10 cellular contexts compared by ENCODE assay signal in the genomic region with DNA sequence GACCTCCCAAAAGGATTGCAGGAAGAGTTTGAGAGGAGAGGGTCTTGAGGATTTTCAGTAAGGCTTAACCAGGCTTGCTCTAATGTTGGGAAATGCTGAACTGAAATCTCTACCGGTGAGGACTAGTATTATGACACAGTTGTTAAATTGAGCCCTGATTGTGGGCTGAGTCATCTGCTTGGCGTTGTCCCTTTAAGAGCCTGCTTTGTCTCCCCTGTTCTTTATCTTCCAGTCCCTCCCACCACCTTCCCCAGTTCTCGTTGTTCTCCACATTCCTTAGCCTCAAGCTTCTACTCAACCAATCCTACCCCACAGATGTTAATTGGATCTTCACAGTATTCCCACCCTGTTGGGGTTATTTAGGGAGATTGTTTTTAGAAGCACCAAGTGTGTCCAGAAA. TPM values are rescaled to one million over a fixed set of nuclear protein-coding genes. Genes with fewer than 3 reads are reported as not detected.
DNase-seq lines count a peak whose midpoint lies in the region; ATAC-seq and TF ChIP-seq lines count a peak whose summit lies in the region.
"Had no signal": no experiment of that assay in that cellular context is flagged by ENCODE, and none has a peak within 500 bp of the region (broad histone marks: within the 10 kb centered on the region; RNA-seq: fewer than 3 reads in every experiment).

No MANE protein-coding gene starts in this region.

- TF ChIP-seq CTCF in Caco-2 (IDR thresholded peaks at IDR 0.05; ENCODE audit: insufficient read depth in 1 of 2, low read depth in 1 of 2, low read length in 1 of 2, severe bottlenecking in 1 of 2, unreplicated experiment in 1 of 2) (no peak), neural progenitor cell (IDR thresholded peaks at IDR 0.05) (no peak)

- intact Hi-C loops in Caco-2 (cut with micrococcal nuclease; ENCODE audit: unreplicated experiment), result no loop called here
- intact Hi-C loops in activated T-helper 1 cell treated with anti-CD3 and anti-CD28 coated beads, Interleukin-12 subunit alpha, Interleukin-12 subunit beta, Interleukin-2, Interleukin-4 antibody, amounts not matched to agents 30 ng/mL and 10 ng/mL and 1 ng/mL, durations not matched to agents 14 hours and 24 hours and 36 hours (cut with micrococcal nuclease), result no loop called here

- DNase-seq in Caco-2, result peak; percentile 56 to 68
- peak; percentile 45 for DNase-seq in NOMO-1 treated with dmso at 0.1 percent for 144 hours (lab: John Stamatoyannopoulos, UW; ENCODE audit: unreplicated experiment)
- peak; percentile 82 for DNase-seq in fibroblast of gingiva (ENCODE audit: low read depth)
- DNase-seq in neural progenitor cell (ENCODE audit: low spot score), result peak; percentile 56
- no peak for DNase-seq in UCSD-AML1 (lab: John Stamatoyannopoulos, UW; ENCODE audit: unreplicated experiment)
- no peak for DNase-seq in activated T-helper 1 cell treated with anti-CD3 and anti-CD28 coated beads, Interleukin-12 subunit alpha, Interleukin-12 subunit beta, Interleukin-2, Interleukin-4 antibody, amounts not matched to agents 30 ng/mL and 10 ng/mL and 1 ng/mL, durations not matched to agents 14 hours and 24 hours and 36 hours (ENCODE audit: low spot score)
- DNase-seq: activated T-cell treated with anti-CD3 and anti-CD28 coated beads, Interleukin-2, amount 50 U/mL, for 1 hour; NCI-H446 treated with DMSO at 0.1 percent for 48 hours had no signal

- H3K4me1 Mint-ChIP-seq in Caco-2 (ENCODE audit: low read depth, unreplicated experiment) (peaks cover 20% of the 10 kb centered on the region), neural progenitor cell (peaks cover 10% of the 10 kb centered on the region)
- H3K4me1 Mint-ChIP-seq in activated T-helper 1 cell treated with anti-CD3 and anti-CD28 coated beads, Interleukin-12 subunit alpha, Interleukin-12 subunit beta, Interleukin-2, Interleukin-4 antibody, amounts not matched to agents 30 ng/mL and 10 ng/mL and 1 ng/mL, durations not matched to agents 14 hours and 24 hours and 36 hours (ENCODE audit: low read depth), result peaks cover 29% of the 10 kb centered on the region

- H3K4me3 ChIP-seq in Caco-2 (ENCODE audit: low read depth, low read length) (no peak overlapping the region), neural progenitor cell (no peak overlapping the region)

- no peak for ATAC-seq in HG02840 (IDR thresholded peaks at IDR 0.05; ENCODE audit: low FRiP score, unreplicated experiment)
- ATAC-seq in HG02973 (IDR thresholded peaks at IDR 0.05; ENCODE audit: unreplicated experiment), result no peak

- H3K9me3 Mint-ChIP-seq in Caco-2 (ENCODE audit: unreplicated experiment) (no peaks in the 10 kb centered on the region), neural progenitor cell (no peaks in the 10 kb centered on the region)
- no peaks in the 10 kb centered on the region for H3K9me3 Mint-ChIP-seq in activated T-helper 1 cell treated with anti-CD3 and anti-CD28 coated beads, Interleukin-12 subunit alpha, Interleukin-12 subunit beta, Interleukin-2, Interleukin-4 antibody, amounts not matched to agents 30 ng/mL and 10 ng/mL and 1 ng/mL, durations not matched to agents 14 hours and 24 hours and 36 hours

- H3K9me3 ChIP-seq in Caco-2 (no peaks in the 10 kb centered on the region), neural progenitor cell (ENCODE audit: low read depth) (no peaks in the 10 kb centered on the region)

- H3K27me3 Mint-ChIP-seq in Caco-2 (ENCODE audit: insufficient read depth, unreplicated experiment) (no peaks in the 10 kb centered on the region), neural progenitor cell (ENCODE audit: insufficient read depth, low read depth) (peaks cover 3% of the 10 kb centered on the region)
- peaks cover 2% of the 10 kb centered on the region for H3K27me3 Mint-ChIP-seq in activated T-helper 1 cell treated with anti-CD3 and anti-CD28 coated beads, Interleukin-12 subunit alpha, Interleukin-12 subunit beta, Interleukin-2, Interleukin-4 antibody, amounts not matched to agents 30 ng/mL and 10 ng/mL and 1 ng/mL, durations not matched to agents 14 hours and 24 hours and 36 hours (ENCODE audit: insufficient read depth)

- no peak overlapping the region for H3K27ac ChIP-seq in neural progenitor cell

- H3K36me3 Mint-ChIP-seq in Caco-2 (ENCODE audit: insufficient read depth, unreplicated experiment) (no peaks in the 10 kb centered on the region), neural progenitor cell (no peaks in the 10 kb centered on the region)
- peaks cover 3% of the 10 kb centered on the region for H3K36me3 Mint-ChIP-seq in activated T-helper 1 cell treated with anti-CD3 and anti-CD28 coated beads, Interleukin-12 subunit alpha, Interleukin-12 subunit beta, Interleukin-2, Interleukin-4 antibody, amounts not matched to agents 30 ng/mL and 10 ng/mL and 1 ng/mL, durations not matched to agents 14 hours and 24 hours and 36 hours (ENCODE audit: low read depth)

- BruUV-seq in Caco-2 (replicated peaks; lab: Mats Ljungman, UMichigan), result no TSS peak

- H3K36me3 ChIP-seq in Caco-2 (ENCODE audit: control insufficient read depth, insufficient read depth, low read length) (no peaks in the 10 kb centered on the region), neural progenitor cell (no peaks in the 10 kb centered on the region)

- no peaks in the 10 kb centered on the region for H3K27me3 ChIP-seq in Caco-2 (replicated peaks; ENCODE audit: control insufficient read depth, insufficient read depth, low read length)
- no peaks in the 10 kb centered on the region for H3K27me3 ChIP-seq in neural progenitor cell

- no peak overlapping the region for H3K9ac ChIP-seq in neural progenitor cell

- H3K27ac Mint-ChIP-seq in Caco-2 (ENCODE audit: unreplicated experiment) (peak overlapping the region; percentile 96), neural progenitor cell (no peak overlapping the region)
- no peak overlapping the region for H3K27ac Mint-ChIP-seq in activated T-helper 1 cell treated with anti-CD3 and anti-CD28 coated beads, Interleukin-12 subunit alpha, Interleukin-12 subunit beta, Interleukin-2, Interleukin-4 antibody, amounts not matched to agents 30 ng/mL and 10 ng/mL and 1 ng/mL, durations not matched to agents 14 hours and 24 hours and 36 hours

- no peaks in the 10 kb centered on the region for H3K79me2 ChIP-seq in neural progenitor cell (ENCODE audit: low read depth)

- POLR2A ChIA-PET in Caco-2 (lab: Charles Lee), result no interaction called here

- H3K4me3 Mint-ChIP-seq in Caco-2 (ENCODE audit: unreplicated experiment) (peak overlapping the region; percentile 15), neural progenitor cell (no peak overlapping the region)
- H3K4me3 Mint-ChIP-seq in activated T-helper 1 cell treated with anti-CD3 and anti-CD28 coated beads, Interleukin-12 subunit alpha, Interleukin-12 subunit beta, Interleukin-2, Interleukin-4 antibody, amounts not matched to agents 30 ng/mL and 10 ng/mL and 1 ng/mL, durations not matched to agents 14 hours and 24 hours and 36 hours, result no peak overlapping the region

- H3K4me1 ChIP-seq in Caco-2 (peaks cover 19% of the 10 kb centered on the region), neural progenitor cell (peaks cover 9% of the 10 kb centered on the region)

- no peak overlapping the region for H3K4me2 ChIP-seq in neural progenitor cell

- H4K20me1 ChIP-seq in neural progenitor cell (ENCODE audit: low read depth), result no peaks in the 10 kb centered on the region

- CTCF ChIA-PET in Caco-2 (lab: Charles Lee), result interaction anchor here (1.4 kb wide), 1 partner anchor 31 kb away, joined by 3 read pairs; no protein-coding TSS in a partner anchor

- H2AFZ ChIP-seq in neural progenitor cell (replicated peaks), result peak overlapping the region; percentile 1

- H3F3A ChIP-seq in neural progenitor cell (ENCODE audit: low read depth), result no peaks in the 10 kb centered on the region

RNA-seq across cellular contexts. Expression of a gene that starts 57.7 kb away (rescaled TPM):
- total RNA-seq in Caco-2 (2022) (0.27 and 0.63 TPM in 2 replicates), neural progenitor cell (ENCODE audit: low replicate concordance) (not detected in 2 replicates)
- 1.0 and 1.8 TPM in 2 replicates for total RNA-seq in activated T-helper 1 cell treated with anti-CD3 and anti-CD28 coated beads, Interleukin-12 subunit alpha, Interleukin-12 subunit beta, Interleukin-2, Interleukin-4 antibody, amounts not matched to agents 30 ng/mL and 10 ng/mL and 1 ng/mL, durations not matched to agents 14 hours and 24 hours and 36 hours

Comparison
In these comparisons a context has a peak if more than half of its experiments do, and no peak if none do; other contexts are left out.
1. DNase-seq: peak in Caco-2 (2 of 2), NOMO-1 treated with dmso at 0.1 percent for 144 hours (single experiment), fibroblast of gingiva (single experiment) and neural progenitor cell (single experiment); none in UCSD-AML1 (single experiment) and activated T-helper 1 cell treated with anti-CD3 and anti-CD28 coated beads, Interleukin-12 subunit alpha, Interleukin-12 subunit beta, Interleukin-2, Interleukin-4 antibody, amounts not matched to agents 30 ng/mL and 10 ng/mL and 1 ng/mL, durations not matched to agents 14 hours and 24 hours and 36 hours (single experiment).